ENCODE assay signal across 11 cellular contexts in genomic region chr11:126153999-126154398, GRCh38. TPM values are rescaled to one million over a fixed set of nuclear protein-coding genes. Genes with fewer than 3 reads are reported as not detected.
DNase-seq lines count a peak whose midpoint lies in the region; ATAC-seq and TF ChIP-seq lines count a peak whose summit lies in the region.
"Had no signal": no experiment of that assay in that cellular context is flagged by ENCODE, and none has a peak within 500 bp of the region (broad histone marks: within the 10 kb centered on the region; RNA-seq: fewer than 3 reads in every experiment).

No MANE protein-coding gene starts in this region.

- H3K4me3 Mint-ChIP-seq in HFFc6: no peak overlapping the region
- H3K4me3 Mint-ChIP-seq in mesothelial cell of epicardium: no peak overlapping the region
- no peak overlapping the region for H3K4me3 Mint-ChIP-seq in activated T-cell treated with anti-CD3 and anti-CD28 coated beads, Interleukin-2, amount 50 U/mL, for 72 hours
- H3K4me3 Mint-ChIP-seq: naive B cell had no signal

- in situ Hi-C loops in Caki2 (cut with HindIII; ENCODE audit: low pct_unique_long_range_greater_than_20kb, low sequenced_read_pairs): no loop called here

- 0 out of 2 replicates have a peak, but pooled peaks cover 6% of the 10 kb centered on the region for H3K4me1 Mint-ChIP-seq in HFFc6 (ENCODE audit: low read depth)
- H3K4me1 Mint-ChIP-seq in mesothelial cell of epicardium: peaks cover 30% of the 10 kb centered on the region
- H3K4me1 Mint-ChIP-seq in activated T-cell treated with anti-CD3 and anti-CD28 coated beads, Interleukin-2, amount 50 U/mL, for 72 hours (ENCODE audit: low read depth): no peaks in the 10 kb centered on the region
- H3K4me1 Mint-ChIP-seq: naive B cell had no signal

- H3K36me3 Mint-ChIP-seq in HFFc6 (ENCODE audit: low read depth) (peaks cover 5% of the 10 kb centered on the region; the same call in 1 of the 2 replicates), mesothelial cell of epicardium (peaks cover 5% of the 10 kb centered on the region)
- peaks cover 4% of the 10 kb centered on the region in 2 donors for H3K36me3 Mint-ChIP-seq in activated T-cell treated with anti-CD3 and anti-CD28 coated beads, Interleukin-2, amount 50 U/mL, for 72 hours (ENCODE audit: insufficient read depth in 2 of 2)

- no peak for ATAC-seq in activated T-cell treated with anti-CD3 and anti-CD28 coated beads, Interleukin-2, amount 50 U/mL, for 72 hours (replicated peaks in 1 of 2)
- ATAC-seq in HG03135 (IDR thresholded peaks at IDR 0.05; ENCODE audit: unreplicated experiment): no peak
- ATAC-seq: Right ventricle myocardium inferior had no signal

- H3K27ac Mint-ChIP-seq in HFFc6 (no peak overlapping the region), mesothelial cell of epicardium (peak overlapping the region; percentile 61)
- no peak overlapping the region for H3K27ac Mint-ChIP-seq in activated T-cell treated with anti-CD3 and anti-CD28 coated beads, Interleukin-2, amount 50 U/mL, for 72 hours
- H3K27ac Mint-ChIP-seq: naive B cell had no signal

- H3K27me3 Mint-ChIP-seq in HFFc6 (ENCODE audit: insufficient read depth) (peaks cover 34% of the 10 kb centered on the region), mesothelial cell of epicardium (ENCODE audit: low read depth) (no peaks in the 10 kb centered on the region)
- H3K27me3 Mint-ChIP-seq in activated T-cell treated with anti-CD3 and anti-CD28 coated beads, Interleukin-2, amount 50 U/mL, for 72 hours (ENCODE audit: low read depth): peaks cover 6% of the 10 kb centered on the region

- DNase-seq in Caki2 (ENCODE audit: low read depth) (peak; percentile 61), HFFc6 (peak; percentile 39), astrocyte of the hippocampus (ENCODE audit: low read depth, low spot score) (peak; percentile 75), mesothelial cell of epicardium (ENCODE audit: low spot score in 2 of 2, unreplicated experiment in 2 of 2) (no peak), OCI-M1 (lab: John Stamatoyannopoulos, UW) (no peak)
- no peak for DNase-seq in activated T-cell treated with anti-CD3 and anti-CD28 coated beads, Interleukin-2, amount 50 U/mL, for 72 hours
- no peak for DNase-seq in activated CD4-positive, alpha-beta T cell treated with anti-CD3 and anti-CD28 coated beads for 4 hours
- DNase-seq: naive B cell, NCI-H1436 had no signal

- H3K9me3 Mint-ChIP-seq in HFFc6 (peaks cover 5% of the 10 kb centered on the region), mesothelial cell of epicardium (peaks cover 10% of the 10 kb centered on the region)
- peaks cover 2 to 5% of the 10 kb centered on the region in 2 donors for H3K9me3 Mint-ChIP-seq in activated T-cell treated with anti-CD3 and anti-CD28 coated beads, Interleukin-2, amount 50 U/mL, for 72 hours

- no peak for TF ChIP-seq CTCF in HFFc6 (IDR thresholded peaks at IDR 0.05)
- TF ChIP-seq CTCF in mesothelial cell of epicardium (IDR thresholded peaks at IDR 0.05; ENCODE audit: unreplicated experiment): no peak

RNA-seq across cellular contexts. Expression of gene RPUSD4, which starts 57.5 kb away (rescaled TPM):
- total RNA-seq in Caki2 (2014; rRNA removed; shearing (Covaris generic); ENCODE audit: low replicate concordance): 9.2 and 11.7 TPM in 2 replicates
- 10 to 100 TPM; 18.8 to 20.9 (median 19.6) TPM for total RNA-seq in HFFc6 (2021; fragmentation: NEBNext Ultra II Directional; extraction: Animal tissue kit (Norgen Biotek cat#: 25700))
- 41.6 to 42.7 TPM (median 42.0 TPM) in 3 replicates for total RNA-seq in mesothelial cell of epicardium
- total RNA-seq in activated T-cell treated with anti-CD3 and anti-CD28 coated beads, Interleukin-2, amount 50 U/mL, for 72 hours: 10 to 100 TPM; 38.7 to 41.4 TPM

RNA-seq across cellular contexts. Expression of gene FAM118B, which starts 57.6 kb away (rescaled TPM):
- 2.3 and 5.7 TPM in 2 replicates for total RNA-seq in Caki2 (2014; rRNA removed; shearing (Covaris generic); ENCODE audit: low replicate concordance)
- 10 to 100 TPM; 16.4 to 19.6 (median 17.8) TPM for total RNA-seq in HFFc6 (2021; fragmentation: NEBNext Ultra II Directional; extraction: Animal tissue kit (Norgen Biotek cat#: 25700))
- 20.3 to 23.9 TPM (median 20.7 TPM) in 3 replicates for total RNA-seq in mesothelial cell of epicardium
- 10 to 100 TPM; 11.1 to 13.2 TPM for total RNA-seq in activated T-cell treated with anti-CD3 and anti-CD28 coated beads, Interleukin-2, amount 50 U/mL, for 72 hours

Comparison
In these comparisons a context has a peak if more than half of its experiments do, and no peak if none do; other contexts are left out.
1. DNase-seq: peak in Caki2 (single experiment), HFFc6 (single experiment) and astrocyte of the hippocampus (single experiment); none in mesothelial cell of epicardium (0 of 2), OCI-M1 (single experiment), activated T-cell treated with anti-CD3 and anti-CD28 coated beads, Interleukin-2, amount 50 U/mL, for 72 hours (0 of 2) and activated CD4-positive, alpha-beta T cell treated with anti-CD3 and anti-CD28 coated beads for 4 hours (0 of 2).